In genomic region chr1:95584315-95584714, GRCh38 we compare ENCODE assay signal across 26 cellular contexts.
"Had no signal": no experiment of that assay in that cellular context is flagged by ENCODE, and none has a peak within 500 bp of the region (broad histone marks: within the 10 kb centered on the region; RNA-seq: fewer than 3 reads in every experiment).

No MANE protein-coding gene starts in this region.

- H3K27me3 ChIP-seq: brain microvascular endothelial cell, gastrocnemius medialis, hepatocyte, right atrium auricular region, stomach, thyroid gland, upper lobe of left lung had no signal

- ATAC-seq: gastrocnemius medialis; left cardiac atrium; stimulated activated naive B cell treated with anti-CD40 and anti-IgM and Interleukin-4, amounts not matched to agents 10 μg/mL and 1 μg/mL and 100 μg/mL, for 72 hours had no signal

- DNase-seq: activated CD4-positive, alpha-beta memory T cell treated with anti-CD3 and anti-CD28 coated beads for 36 hours; activated CD4-positive, alpha-beta T cell treated with anti-CD3 and anti-CD28 coated beads for 48 hours; activated CD8-positive, alpha-beta memory T cell treated with anti-CD3 and anti-CD28 coated beads, Interleukin-2, amount 50 U/mL, for 4 hours; activated gamma-delta T cell; activated naive CD4-positive, alpha-beta T cell treated with anti-CD3 and anti-CD28 coated beads, Interleukin-2, amount 50 U/mL, for 16 hours; activated T-cell treated with anti-CD3 and anti-CD28 coated beads, Interleukin-2, amount 50 U/mL, for 1 hour; amniotic stem cell; brain microvascular endothelial cell; central memory CD4-positive, alpha-beta T cell; gastrocnemius medialis; islet precursor cell; left cardiac atrium; naive B cell; nephron progenitor cell; occipital lobe; stimulated activated CD4-positive, alpha-beta T cell treated with anti-CD3 and anti-CD28 coated beads, Interleukin-15, amount 100 ng/mL, for 24 hours; stimulated activated CD4-positive, alpha-beta T cell treated with anti-CD3 and anti-CD28 coated beads, Interleukin-2, amount 100 ng/mL, for 24 hours; stimulated activated naive B cell treated with anti-CD40 and anti-IgM and Interleukin-4, amounts not matched to agents 10 μg/mL and 1 μg/mL and 100 μg/mL, for 72 hours; stomach; T-helper 1 cell; thyroid gland; upper lobe of left lung had no signal

- H3K36me3 ChIP-seq: brain microvascular endothelial cell, gastrocnemius medialis, right atrium auricular region, stomach, thyroid gland, upper lobe of left lung had no signal

- H3K9me3 ChIP-seq: gastrocnemius medialis, right atrium auricular region, stomach, thyroid gland, upper lobe of left lung had no signal

- H3K27ac ChIP-seq: brain microvascular endothelial cell, gastrocnemius medialis, hepatocyte, parathyroid adenoma, right atrium auricular region, stomach, thyroid gland, upper lobe of left lung had no signal

- FAIRE-seq: astrocyte had no signal

- H3K4me3 ChIP-seq: gastrocnemius medialis, hepatocyte, right atrium auricular region, stomach, thyroid gland, upper lobe of left lung had no signal

- H3K4me1 ChIP-seq: gastrocnemius medialis, parathyroid adenoma, right atrium auricular region, stomach, thyroid gland, upper lobe of left lung had no signal
